1 cellular context compared by ENCODE assay signal in the genomic region with DNA sequence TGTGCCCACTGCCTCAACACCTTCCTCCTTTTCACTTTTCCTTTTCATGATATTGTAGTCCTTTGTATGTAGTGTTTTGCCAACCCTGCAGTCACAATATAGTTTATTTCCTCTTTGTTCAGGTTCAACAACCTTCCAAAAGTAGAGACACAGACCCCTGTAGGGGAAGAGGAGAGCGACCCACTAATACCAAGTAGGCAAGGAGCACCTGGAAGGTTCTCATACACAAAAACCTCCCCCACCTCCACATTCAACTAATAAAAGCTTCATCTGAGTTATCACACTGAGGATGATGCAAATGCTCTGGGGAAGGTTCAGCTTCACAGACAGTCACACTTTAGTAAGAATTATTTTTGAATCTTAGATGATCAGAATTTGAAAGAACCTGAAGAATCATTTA.
TF ChIP-seq lines count a peak whose summit lies in the region.

No MANE protein-coding gene starts in this region.

TF ChIP-seq in GM12878, 131 proteins besides CTCF, POLR2A, EP300 and RAD21:
- TF ChIP-seq HDGF (IDR thresholded peaks at IDR 0.05) (no peak), TBL1XR1 (IDR thresholded peaks at IDR 0.05; ENCODE audit: low read depth, low read length) (no peak), ZBED1 (IDR thresholded peaks at IDR 0.05; ENCODE audit: borderline replicate concordance) (no peak), ZNF207 (IDR thresholded peaks at IDR 0.05; ENCODE audit: borderline replicate concordance) (no peak)
- TF ChIP-seq, protein P1, sequence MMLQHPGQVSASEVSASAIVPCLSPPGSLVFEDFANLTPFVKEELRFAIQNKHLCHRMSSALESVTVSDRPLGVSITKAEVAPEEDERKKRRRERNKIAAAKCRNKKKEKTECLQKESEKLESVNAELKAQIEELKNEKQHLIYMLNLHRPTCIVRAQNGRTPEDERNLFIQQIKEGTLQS (IDR thresholded peaks at IDR 0.05; ENCODE audit: borderline replicate concordance, extremely low read depth, low read depth, low read length) = no peak
- TF ChIP-seq, protein P2, sequence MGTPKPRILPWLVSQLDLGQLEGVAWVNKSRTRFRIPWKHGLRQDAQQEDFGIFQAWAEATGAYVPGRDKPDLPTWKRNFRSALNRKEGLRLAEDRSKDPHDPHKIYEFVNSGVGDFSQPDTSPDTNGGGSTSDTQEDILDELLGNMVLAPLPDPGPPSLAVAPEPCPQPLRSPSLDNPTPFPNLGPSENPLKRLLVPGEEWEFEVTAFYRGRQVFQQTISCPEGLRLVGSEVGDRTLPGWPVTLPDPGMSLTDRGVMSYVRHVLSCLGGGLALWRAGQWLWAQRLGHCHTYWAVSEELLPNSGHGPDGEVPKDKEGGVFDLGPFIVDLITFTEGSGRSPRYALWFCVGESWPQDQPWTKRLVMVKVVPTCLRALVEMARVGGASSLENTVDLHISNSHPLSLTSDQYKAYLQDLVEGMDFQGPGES (IDR thresholded peaks at IDR 0.05) = no peak
